In the genomic region with DNA sequence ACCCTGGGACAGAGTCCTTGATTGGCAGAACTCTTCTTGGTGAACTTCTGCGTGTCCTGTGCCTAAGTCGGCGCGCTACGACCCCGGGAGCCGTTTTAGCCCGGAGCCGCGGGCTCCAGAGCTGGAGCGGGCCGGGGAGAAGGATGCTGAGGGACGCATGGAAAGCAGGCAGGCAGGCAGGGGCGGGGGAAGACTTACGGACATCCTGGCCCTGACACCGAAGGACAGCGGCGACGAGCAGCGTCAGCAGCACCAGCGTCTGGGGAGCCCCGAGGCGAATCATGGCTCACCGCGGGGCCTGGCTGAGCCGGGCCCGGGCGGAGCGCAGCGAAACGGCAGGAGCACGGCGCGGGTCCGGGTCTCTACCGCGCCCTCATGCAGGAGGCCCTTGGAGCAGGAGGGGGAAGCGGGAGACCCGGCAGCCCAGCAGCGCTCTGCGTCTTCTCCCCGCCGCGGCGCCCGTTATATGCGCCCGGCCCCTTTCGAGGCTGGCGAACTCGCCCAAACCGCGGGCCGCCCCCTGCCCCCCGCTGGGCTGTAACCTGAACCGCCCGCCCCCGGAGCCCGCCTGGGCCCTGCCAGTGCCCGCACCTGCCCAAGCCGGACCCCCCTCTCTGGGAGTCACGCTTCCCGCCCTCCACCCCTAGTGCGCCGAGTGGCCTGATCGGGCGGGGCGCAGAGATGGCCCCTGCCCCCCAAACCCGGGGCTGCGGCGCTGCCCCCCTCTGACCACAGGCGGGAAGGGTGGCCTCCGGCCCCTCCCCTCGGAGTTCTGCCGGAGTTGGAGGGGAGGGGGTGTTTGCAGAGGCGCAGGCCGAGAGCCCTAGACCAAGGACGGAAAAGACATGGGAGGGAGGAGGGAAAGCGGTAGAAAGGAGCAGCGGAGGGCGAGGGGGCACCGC, we compare ENCODE assay signal across 8 cellular contexts. TPM values are rescaled to one million over a fixed set of nuclear protein-coding genes. Genes with fewer than 3 reads are reported as not detected.
DNase-seq lines count a peak whose midpoint lies in the region; ATAC-seq, FAIRE-seq and TF ChIP-seq lines count a peak whose summit lies in the region.

A gene (minus strand): TSS at position 438 of the 902 bp plus-strand sequence. CDS start 155 bp downstream, at position 283.

- H3K4me1 Mint-ChIP-seq in activated CD8-positive, alpha-beta T cell treated with anti-CD3 and anti-CD28 coated beads for 36 hours (ENCODE audit: low read depth), result peaks cover 30% of the 10 kb centered on the region

- H3K4me3 ChIP-seq in A549 (peak within 1 kb of the TSS; percentile 46), HEK293 (ENCODE audit: low read depth, low read length) (peak within 1 kb of the TSS; percentile 37), heart right ventricle (peak within 1 kb of the TSS; percentile 21 to 50 (median 46)), sigmoid colon (peak within 1 kb of the TSS in 3 of 4 donors; percentile 21 to 39 (median 36))

- no peak for FAIRE-seq in A549 (lab: Jason Lieb, UNC)

- CTCF ChIA-PET in A549 (lab: Yijun Ruan, JAX) (interaction anchor here (2.0 kb wide), 1 partner anchor 55 kb away, joined by 5 read pairs; no protein-coding TSS in a partner anchor), HEK293 (lab: Yijun Ruan, JAX) (interaction anchor here (0.6 kb wide), 1 partner anchor 289 kb away, joined by 4 read pairs; no protein-coding TSS in a partner anchor)
- CTCF ChIA-PET in activated CD8-positive, alpha-beta T cell treated with anti-CD3 and anti-CD28 coated beads for 36 hours (lab: Charles Lee), result interaction anchor here (0.9 to 1.3 kb wide), 5 partner anchors 12 to 1087 kb away, joined by 3 read pairs; no protein-coding TSS in a partner anchor

- 13% methylated on average over 50 of the region's 82 CpGs for WGBS in A549 (ENCODE audit: missing lambda C conversion rate)
- WGBS in heart right ventricle, 2 donors, result 2% methylated on average over 79 to 82 of the region's 82 CpGs
- 1% methylated on average over 82 of the region's 82 CpGs for WGBS in sigmoid colon, 2 donors

- H3K36me3 ChIP-seq in HEK293 (ENCODE audit: control insufficient read depth in 2 of 2, insufficient read depth in 1 of 2, low read length in 2 of 2), result no peaks in the 10 kb centered on the region
- no peaks in the 10 kb centered on the region for H3K36me3 ChIP-seq in heart right ventricle
- H3K36me3 ChIP-seq in sigmoid colon, result no peaks in the 10 kb centered on the region

- TF ChIP-seq EP300 in A549 (IDR thresholded peaks at IDR 0.05) (no peak), sigmoid colon (IDR thresholded peaks at IDR 0.05) (no peak)

- H3K4me1 ChIP-seq in A549 (peaks cover 28% of the 10 kb centered on the region), HEK293 (ENCODE audit: control insufficient read depth, insufficient read depth, low read length) (peaks cover 18% of the 10 kb centered on the region), heart right ventricle (peaks cover 7 to 46% (median 43%) of the 10 kb centered on the region in 9 donors), sigmoid colon (peaks cover 0 to 46% (median 43%) of the 10 kb centered on the region in 4 donors)

- TF ChIP-seq CTCF in A549 (IDR thresholded peaks at IDR 0.05), result no peak
- no peak for TF ChIP-seq CTCF in HEK293 (tag by site-specific recombination; IDR thresholded peaks at IDR 0.05)
- TF ChIP-seq CTCF in activated CD8-positive, alpha-beta T cell treated with anti-CD3 and anti-CD28 coated beads for 36 hours (IDR thresholded peaks at IDR 0.05), result no peak
- TF ChIP-seq CTCF in heart right ventricle (IDR thresholded peaks at IDR 0.05), result no peak
- TF ChIP-seq CTCF in sigmoid colon (IDR thresholded peaks at IDR 0.05), result no peak

- intact Hi-C loops in activated CD8-positive, alpha-beta T cell treated with anti-CD3 and anti-CD28 coated beads for 36 hours (cut with micrococcal nuclease), result no loop called here
- intact Hi-C loops in heart right ventricle (cut with DNase I) (no loop called here), sigmoid colon (cut with DNase I) (no loop called here)

- peak in 1 of 2 experiments; percentile 43; a peak in 3 of 6 replicates for ATAC-seq in A549
- peak; percentile 57 for ATAC-seq in activated CD8-positive, alpha-beta T cell treated with anti-CD3 and anti-CD28 coated beads for 36 hours
- peak in 3 of 8 donors; percentile 8 to 35 (median 11) for ATAC-seq in heart right ventricle

- H3K4me3 Mint-ChIP-seq in activated CD8-positive, alpha-beta T cell treated with anti-CD3 and anti-CD28 coated beads for 36 hours, result peak within 1 kb of the TSS; percentile 56

- DNase-seq in A549 (ENCODE audit: low read depth in 1 of 2, low spot score in 1 of 2) (peak; percentile 35 to 39), heart right ventricle (no peak), sigmoid colon (no peak), occipital lobe (lab: John Stamatoyannopoulos, UW) (no peak), amniotic stem cell (lab: John Stamatoyannopoulos, UW) (no peak), NOMO-1 treated with DMSO at 0.1 percent for 48 hours (lab: John Stamatoyannopoulos, UW; ENCODE audit: unreplicated experiment) (no peak)
- peak; percentile 47 for DNase-seq in activated CD8-positive, alpha-beta T cell treated with anti-CD3 and anti-CD28 coated beads for 36 hours

- peaks cover 83% of the 10 kb centered on the region for H3K27me3 Mint-ChIP-seq in activated CD8-positive, alpha-beta T cell treated with anti-CD3 and anti-CD28 coated beads for 36 hours

- H3K27ac ChIP-seq in A549 (no peak within 1 kb of the TSS), HEK293 (ENCODE audit: extremely low read depth, low read depth, low read length) (peak within 1 kb of the TSS; percentile 43; the same call in 1 of the 2 replicates), heart right ventricle (no peak within 1 kb of the TSS), sigmoid colon (no peak within 1 kb of the TSS)

- POLR2A ChIA-PET in A549 (lab: Yijun Ruan, JAX) (no interaction called here), HEK293 (lab: Yijun Ruan, JAX) (no interaction called here)
- POLR2A ChIA-PET in activated CD8-positive, alpha-beta T cell treated with anti-CD3 and anti-CD28 coated beads for 36 hours (lab: Charles Lee), result interaction anchor here (0.5 kb wide), 1 partner anchor 53 kb away, joined by 3 read pairs; no protein-coding TSS in a partner anchor

- H3K9me3 Mint-ChIP-seq in activated CD8-positive, alpha-beta T cell treated with anti-CD3 and anti-CD28 coated beads for 36 hours, result no peaks in the 10 kb centered on the region

- no peak within 1 kb of the TSS for H3K27ac Mint-ChIP-seq in activated CD8-positive, alpha-beta T cell treated with anti-CD3 and anti-CD28 coated beads for 36 hours

- no peak for TF ChIP-seq POLR2A in A549 (IDR thresholded peaks at IDR 0.05; ENCODE audit: low read length)
- TF ChIP-seq POLR2A in sigmoid colon (IDR thresholded peaks at IDR 0.05), result no peak

- TF ChIP-seq RAD21 in A549 (conservative IDR thresholded peaks at IDR 0.05 in 1 of 2, IDR thresholded peaks at IDR 0.05 in 1 of 2), result no peak

- no peaks in the 10 kb centered on the region for H3K36me3 Mint-ChIP-seq in activated CD8-positive, alpha-beta T cell treated with anti-CD3 and anti-CD28 coated beads for 36 hours (ENCODE audit: low read depth)

- H3K27me3 ChIP-seq in heart right ventricle (peaks cover 16 to 99% (median 68%) of the 10 kb centered on the region in 7 donors), sigmoid colon (peaks cover 29 to 95% (median 50%) of the 10 kb centered on the region in 3 donors)

- H3K9me3 ChIP-seq in A549, result no peaks in the 10 kb centered on the region
- H3K9me3 ChIP-seq in HEK293 (ENCODE audit: control insufficient read depth, insufficient read depth, low read depth, low read length), result no peaks in the 10 kb centered on the region
- no peaks in the 10 kb centered on the region for H3K9me3 ChIP-seq in heart right ventricle
- H3K9me3 ChIP-seq in sigmoid colon, result no peaks in the 10 kb centered on the region

- H3K4me2 ChIP-seq in A549, result peak within 1 kb of the TSS; percentile 94

TF ChIP-seq in A549, 52 proteins besides CTCF, POLR2A, EP300 and RAD21:
- TF ChIP-seq CBX2 (IDR thresholded peaks at IDR 0.05; ENCODE audit: borderline replicate concordance, low read depth) (no peak), JUN (IDR thresholded peaks at IDR 0.05) (no peak), RCOR1 (IDR thresholded peaks at IDR 0.05; ENCODE audit: low read depth, low read length) (no peak), ZFP36 (IDR thresholded peaks at IDR 0.05; ENCODE audit: borderline replicate concordance, partially characterized antibody) (no peak), HOXB13 (CRISPR knock-in tag; IDR thresholded peaks at IDR 0.05; ENCODE audit: low read depth) (no peak), TP53 (CRISPR knock-in tag; IDR thresholded peaks at IDR 0.05) (no peak)

TF ChIP-seq in HEK293, 187 proteins besides CTCF, POLR2A, EP300 and RAD21 (continues in another document):
- no peak for TF ChIP-seq ZNF114 (tag by site-specific recombination; IDR thresholded peaks at IDR 0.05)
- TF ChIP-seq, protein P1, sequence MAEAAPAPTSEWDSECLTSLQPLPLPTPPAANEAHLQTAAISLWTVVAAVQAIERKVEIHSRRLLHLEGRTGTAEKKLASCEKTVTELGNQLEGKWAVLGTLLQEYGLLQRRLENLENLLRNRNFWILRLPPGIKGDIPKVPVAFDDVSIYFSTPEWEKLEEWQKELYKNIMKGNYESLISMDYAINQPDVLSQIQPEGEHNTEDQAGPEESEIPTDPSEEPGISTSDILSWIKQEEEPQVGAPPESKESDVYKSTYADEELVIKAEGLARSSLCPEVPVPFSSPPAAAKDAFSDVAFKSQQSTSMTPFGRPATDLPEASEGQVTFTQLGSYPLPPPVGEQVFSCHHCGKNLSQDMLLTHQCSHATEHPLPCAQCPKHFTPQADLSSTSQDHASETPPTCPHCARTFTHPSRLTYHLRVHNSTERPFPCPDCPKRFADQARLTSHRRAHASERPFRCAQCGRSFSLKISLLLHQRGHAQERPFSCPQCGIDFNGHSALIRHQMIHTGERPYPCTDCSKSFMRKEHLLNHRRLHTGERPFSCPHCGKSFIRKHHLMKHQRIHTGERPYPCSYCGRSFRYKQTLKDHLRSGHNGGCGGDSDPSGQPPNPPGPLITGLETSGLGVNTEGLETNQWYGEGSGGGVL (tag by site-specific recombination; IDR thresholded peaks at IDR 0.05), result peak; percentile 91
- TF ChIP-seq ZBTB20 (tag by site-specific recombination; IDR thresholded peaks at IDR 0.05), result peak; percentile 47; the same call in 1 of the 2 replicates

RNA-seq across cellular contexts. Expression of the gene that starts here (rescaled TPM):
- polyA plus RNA-seq in A549 (2011; rRNA removed), result 0.01 TPM in 1 of 2 replicates, not detected in the other
- not detected in 2 replicates for polyA plus RNA-seq in A549 (2012; cell fraction: cytosol; rRNA removed)
- polyA plus RNA-seq in A549 (2012; cell fraction: nucleus; rRNA removed), result 0.05 and 0.16 TPM in 2 replicates
- polyA plus RNA-seq in A549 (2017; fragmentation: RNase III; extraction: RNeasy Plus Mini Kit Qiagen cat#74134 plus additional on column Dnase treatment), result not detected in 3 replicates
- polyA minus RNA-seq in A549 (2011; rRNA and poly(A)+ RNA removed), result not detected in 2 replicates
- total RNA-seq in activated CD8-positive, alpha-beta T cell treated with anti-CD3 and anti-CD28 coated beads for 36 hours, result under 1 TPM in 1 of 2 experiments, not detected in 1; 0.34 TPM
- total RNA-seq in heart right ventricle, result under 1 TPM in 1 of 10 donors, not detected in 9; 0.17 TPM
- under 1 TPM; 0.03 to 0.07 TPM for polyA plus RNA-seq in heart right ventricle
- total RNA-seq in sigmoid colon, result not detected
- polyA plus RNA-seq in sigmoid colon, result under 1 TPM in 2 of 3 donors, not detected in 1; 0.17 to 0.60 TPM
- total RNA-seq in occipital lobe, result 0.78 TPM

Comparison
In these comparisons a context has a peak if more than half of its experiments do, and no peak if none do; other contexts are left out.
1. Peak in DNase-seq, H3K4me3 ChIP-seq and H3K4me2 ChIP-seq in A549; RNA of the gene not detected or under 1 TPM.
2. Peak in DNase-seq and ATAC-seq in activated CD8-positive, alpha-beta T cell treated with anti-CD3 and anti-CD28 coated beads for 36 hours; RNA of the gene not detected or under 1 TPM.